ENCODE assay signal across 1 cellular context in genomic region chr4:3305610-3306371, GRCh38.
TF ChIP-seq lines count a peak whose summit lies in the region.

No MANE protein-coding gene starts in this region.

TF ChIP-seq in K562, 482 proteins besides CTCF, POLR2A, EP300 and RAD21 (continued from another document):
- TF ChIP-seq VEZF1 (CRISPR knock-in tag; IDR thresholded peaks at IDR 0.05) (peak; percentile 38; the same call in 1 of the 2 replicates), ZNF766 (CRISPR knock-in tag; conservative IDR thresholded peaks at IDR 0.05) (no peak), RCOR1 (IDR thresholded peaks at IDR 0.05; ENCODE audit: borderline replicate concordance in 1 of 2, low read depth in 2 of 2, low read length in 2 of 2) (peak in 1 of 2 experiments; percentile 84; a peak in 2 of 4 replicates), TEAD1 (CRISPR knock-in tag; IDR thresholded peaks at IDR 0.05) (0 out of 4 replicates have a peak, but pooled peaks have one; percentile 25), TRIM24 (IDR thresholded peaks at IDR 0.05) (peak; percentile 79 to 81), JUN (IDR thresholded peaks at IDR 0.05; ENCODE audit: borderline replicate concordance, low read depth, low read length) (peak; percentile 71; the same call in 1 of the 2 replicates), JUN (CRISPR knock-in tag; IDR thresholded peaks at IDR 0.05; ENCODE audit: borderline replicate concordance) (no peak), MTA2 (IDR thresholded peaks at IDR 0.05; ENCODE audit: low read depth) (peak; percentile 56; the same call in 1 of the 2 replicates), CBFA2T2 (conservative IDR thresholded peaks at IDR 0.05) (peak; percentile 90), TSC22D4 (tag; IDR thresholded peaks at IDR 0.05) (no peak), HLTF (IDR thresholded peaks at IDR 0.05) (no peak), CREM (IDR thresholded peaks at IDR 0.05; ENCODE audit: low read depth) (peak; percentile 26; the same call in 1 of the 2 replicates), ZNF354B (CRISPR knock-in tag; IDR thresholded peaks at IDR 0.05) (no peak), ZNF407 (IDR thresholded peaks at IDR 0.05; ENCODE audit: low read depth) (no peak), EHMT2 (IDR thresholded peaks at IDR 0.05) (no peak), SMARCE1 (IDR thresholded peaks at IDR 0.05) (peak; percentile 67; the same call in 1 of the 2 replicates), SREBF1 (IDR thresholded peaks at IDR 0.05; ENCODE audit: borderline replicate concordance, low read depth, low read length) (no peak), DPF2 (IDR thresholded peaks at IDR 0.05) (peak; percentile 57; the same call in 1 of the 2 replicates), ZNF311 (CRISPR knock-in tag; IDR thresholded peaks at IDR 0.05) (peak; percentile 82; the same call in 1 of the 2 replicates), ETV5 (CRISPR knock-in tag; IDR thresholded peaks at IDR 0.05; ENCODE audit: low read depth) (peak; percentile 89), NR2C1 (IDR thresholded peaks at IDR 0.05) (no peak), NR2C1 (tag; IDR thresholded peaks at IDR 0.05) (peak; percentile 65; the same call in 1 of the 2 replicates), RNF2 (IDR thresholded peaks at IDR 0.05) (no peak), ATF3 (IDR thresholded peaks at IDR 0.05) (peak; percentile 77), ATF3 (CRISPR knock-in tag; conservative IDR thresholded peaks at IDR 0.05) (no peak), C11orf30 (IDR thresholded peaks at IDR 0.05; ENCODE audit: low read depth) (no peak), ETV6 (IDR thresholded peaks at IDR 0.05; ENCODE audit: borderline replicate concordance in 1 of 2, low read depth in 2 of 2, low read length in 1 of 2) (peak in 1 of 2 experiments; percentile 83; a peak in 3 of 4 replicates), ETV6 (CRISPR knock-in tag; IDR thresholded peaks at IDR 0.05; ENCODE audit: borderline replicate concordance) (no peak), ZNF165 (CRISPR knock-in tag; IDR thresholded peaks at IDR 0.05; ENCODE audit: borderline replicate concordance) (no peak), GTF2E2 (tag; IDR thresholded peaks at IDR 0.05) (no peak), YY1 (IDR thresholded peaks at IDR 0.05; ENCODE audit: borderline replicate concordance in 1 of 3, control insufficient read depth in 1 of 3, extremely low read depth in 1 of 3, insufficient read depth in 3 of 3, insufficient read length in 1 of 3, insufficient replicate concordance in 2 of 3, low read depth in 1 of 3, low read length in 2 of 3) (peak in 1 of 3 experiments; percentile 15), PHF8 (IDR thresholded peaks at IDR 0.05; ENCODE audit: borderline replicate concordance, low read length) (no peak), MCM3 (IDR thresholded peaks at IDR 0.05) (no peak), BHLHE40 (IDR thresholded peaks at IDR 0.05; ENCODE audit: low read length) (peak; percentile 6; the same call in 1 of the 2 replicates)
- TF ChIP-seq, protein P1, sequence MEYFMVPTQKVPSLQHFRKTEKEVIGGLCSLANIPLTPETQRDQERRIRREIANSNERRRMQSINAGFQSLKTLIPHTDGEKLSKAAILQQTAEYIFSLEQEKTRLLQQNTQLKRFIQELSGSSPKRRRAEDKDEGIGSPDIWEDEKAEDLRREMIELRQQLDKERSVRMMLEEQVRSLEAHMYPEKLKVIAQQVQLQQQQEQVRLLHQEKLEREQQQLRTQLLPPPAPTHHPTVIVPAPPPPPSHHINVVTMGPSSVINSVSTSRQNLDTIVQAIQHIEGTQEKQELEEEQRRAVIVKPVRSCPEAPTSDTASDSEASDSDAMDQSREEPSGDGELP (CRISPR knock-in tag; IDR thresholded peaks at IDR 0.05; ENCODE audit: borderline replicate concordance), result 0 out of 2 replicates have a peak, but pooled peaks have one; percentile 61
